Comparison of ENCODE assay signal across 1 cellular context in the genomic region with DNA sequence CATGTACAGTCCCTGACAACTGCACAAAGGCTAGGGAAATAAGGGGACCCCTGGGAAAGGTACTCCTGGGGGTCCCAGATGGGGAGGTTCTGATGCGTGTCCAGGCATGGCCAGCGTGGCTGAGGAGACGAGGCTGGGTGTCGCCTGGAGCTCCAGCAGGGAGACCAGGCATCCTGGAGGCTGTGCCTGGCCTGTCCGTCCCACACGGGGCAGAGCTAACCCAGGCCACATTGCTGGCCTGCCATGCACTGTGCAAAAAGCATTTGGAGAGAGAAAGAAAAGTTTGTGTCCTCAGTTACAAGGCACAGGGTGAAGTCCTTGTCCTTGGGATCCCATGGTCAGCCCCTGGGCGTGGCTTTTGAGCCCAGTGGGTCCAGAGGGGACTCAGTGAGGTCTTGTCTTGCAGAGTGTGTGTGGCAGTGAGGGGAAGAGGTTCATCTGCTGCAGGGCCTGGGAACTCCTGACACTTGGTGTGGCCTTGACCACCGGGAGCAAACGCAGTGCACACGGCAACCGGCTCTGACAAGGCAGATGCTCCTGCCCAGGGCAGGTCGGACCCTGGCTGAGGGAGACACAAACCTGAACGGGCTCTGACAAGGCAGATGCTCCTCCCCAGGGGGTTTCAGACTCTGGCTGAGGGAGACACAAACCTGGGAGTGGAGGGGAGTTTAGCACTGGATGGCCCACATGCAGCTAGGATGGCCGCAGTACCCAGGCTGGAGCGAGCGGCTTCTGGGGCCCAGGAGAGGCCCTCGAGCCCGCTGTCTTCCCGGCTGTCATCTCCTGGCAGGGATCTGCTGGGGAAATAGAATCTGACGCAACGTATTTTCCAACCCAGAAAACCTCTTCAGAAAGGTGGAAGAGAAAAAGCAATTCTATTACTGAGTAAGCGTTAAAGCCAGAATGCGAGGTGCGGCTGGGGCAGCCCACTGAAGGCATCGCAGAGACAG.
TF ChIP-seq lines count a peak whose summit lies in the region.

No MANE protein-coding gene starts in this region.

TF ChIP-seq in endothelial cell of umbilical vein, 7 proteins besides CTCF, POLR2A, EP300 and RAD21:
- TF ChIP-seq JUN (IDR thresholded peaks at IDR 0.05; ENCODE audit: borderline replicate concordance, insufficient read depth, insufficient read length, low read depth) (no peak), FOS (IDR thresholded peaks at IDR 0.05; ENCODE audit: borderline replicate concordance, insufficient read depth, low read length) (no peak), GATA2 (IDR thresholded peaks at IDR 0.05; ENCODE audit: insufficient read depth, insufficient read length, low read depth, low read length) (no peak), MAX (IDR thresholded peaks at IDR 0.05; ENCODE audit: insufficient read depth, insufficient read length) (no peak), EZH2 (IDR thresholded peaks at IDR 0.05; ENCODE audit: borderline replicate concordance, low read depth, low read length, severe bottlenecking) (no peak), POLR2AphosphoS5 (IDR thresholded peaks at IDR 0.05; ENCODE audit: insufficient read depth, low read depth, low read length) (no peak), MYC (IDR thresholded peaks at IDR 0.05; ENCODE audit: low read depth, low read length) (no peak)
